8 cellular contexts compared by ENCODE assay signal in genomic region chr17:68033636-68034451, GRCh38. TPM values are rescaled to one million over a fixed set of nuclear protein-coding genes. Genes with fewer than 3 reads are reported as not detected.
DNase-seq lines count a peak whose midpoint lies in the region; TF ChIP-seq lines count a peak whose summit lies in the region.
"Had no signal": no experiment of that assay in that cellular context is flagged by ENCODE, and none has a peak within 500 bp of the region (broad histone marks: within the 10 kb centered on the region; RNA-seq: fewer than 3 reads in every experiment).

No MANE protein-coding gene starts in this region.

- H3K9me2 ChIP-seq in OCI-LY7 (ENCODE audit: insufficient read depth, low read length): no peaks in the 10 kb centered on the region

- no peak overlapping the region for H3K4me3 ChIP-seq in HFF-Myc (replicated peaks; ENCODE audit: low read depth, low read length)
- H3K4me3 ChIP-seq in OCI-LY7 (ENCODE audit: low read depth, low read length, poor library complexity, severe bottlenecking): no peak overlapping the region
- no peak overlapping the region for H3K4me3 ChIP-seq in fibroblast of mammary gland (ENCODE audit: control insufficient read depth, low read depth, low read length)
- H3K4me3 ChIP-seq in transverse colon: no peak overlapping the region
- H3K4me3 ChIP-seq: SJSA1 had no signal

- H3K79me2 ChIP-seq in OCI-LY7 (ENCODE audit: insufficient read depth, low read depth, low read length): peaks cover 38% of the 10 kb centered on the region

- BruUV-seq in OCI-LY7 (replicated peaks; lab: Mats Ljungman, UMichigan): no TSS peak

- CTCF ChIA-PET in OCI-LY7 (lab: Charles Lee; ENCODE audit: unreplicated experiment): no interaction called here

- intact Hi-C loops in OCI-LY7 (cut with micrococcal nuclease; ENCODE audit: unreplicated experiment): no loop called here
- intact Hi-C loops in transverse colon (cut with DNase I; ENCODE audit: low total_unique reads): no loop called here

- peaks cover 22% of the 10 kb centered on the region for H3K4me1 ChIP-seq in OCI-LY7 (ENCODE audit: insufficient read depth, low read length, poor library complexity, severe bottlenecking)
- peaks cover 3 to 17% (median 9%) of the 10 kb centered on the region in 4 donors for H3K4me1 ChIP-seq in transverse colon

- whole genome bisulfite sequencing in transverse colon (ENCODE audit: low coverage in 1 of 2), 2 donors: 67 to 78% methylated on average over 2 to 7 of the region's 7 CpGs

- TF ChIP-seq EP300 in transverse colon (IDR thresholded peaks at IDR 0.05; ENCODE audit: low read depth): no peak

- in situ Hi-C loops in transverse colon (cut with MboI; ENCODE audit: low pct_ligation_motif_present in 1 of 4, low pct_unique_long_range_greater_than_20kb in 1 of 4, low sequenced_read_pairs in 3 of 4): no loop called here

- H4K20me1 ChIP-seq in OCI-LY7 (ENCODE audit: insufficient read depth, low read length): peaks cover 26% of the 10 kb centered on the region

- H3K27me3 ChIP-seq in transverse colon: no peaks in the 10 kb centered on the region
- H3K27me3 ChIP-seq: SJSA1 had no signal

- POLR2A ChIA-PET in OCI-LY7 (lab: Charles Lee): interaction anchor here (0.6 to 0.7 kb wide), 2 partner anchors 72 to 224 kb away, joined by 3 to 8 read pairs; no protein-coding TSS in a partner anchor

- no peaks in the 10 kb centered on the region for H3K9me3 ChIP-seq in OCI-LY7 (ENCODE audit: low read length)
- no peaks in the 10 kb centered on the region for H3K9me3 ChIP-seq in transverse colon
- H3K9me3 ChIP-seq: SJSA1 had no signal

- TF ChIP-seq CTCF in HFF-Myc (IDR thresholded peaks at IDR 0.05; ENCODE audit: low read depth, low read length, missing control alignments) (no peak), OCI-LY7 (conservative IDR thresholded peaks at IDR 0.05; ENCODE audit: low read length) (no peak), fibroblast of mammary gland (conservative IDR thresholded peaks at IDR 0.05; ENCODE audit: control insufficient read depth, insufficient read depth, low read depth, low read length) (no peak), transverse colon (IDR thresholded peaks at IDR 0.05) (no peak)

- no peak overlapping the region for H3K27ac ChIP-seq in OCI-LY7 (ENCODE audit: low read depth, low read length, poor library complexity, severe bottlenecking)
- no peak overlapping the region for H3K27ac ChIP-seq in transverse colon
- H3K27ac ChIP-seq: SJSA1 had no signal

- TF ChIP-seq POLR2A in transverse colon (IDR thresholded peaks at IDR 0.05): no peak

- peak overlapping the region; percentile 65 for H2AFZ ChIP-seq in OCI-LY7 (ENCODE audit: low read length)

- DNase-seq in HFF-Myc (ENCODE audit: extremely low read depth, low read depth): peak; percentile 65
- peak; percentile 37 for DNase-seq in OCI-LY7 (ENCODE audit: low spot score)
- peak; percentile 44 for DNase-seq in fibroblast of mammary gland (ENCODE audit: low read depth)
- DNase-seq in pulmonary artery endothelial cell (ENCODE audit: low read depth, low spot score): peak; percentile 22
- DNase-seq in transverse colon: no peak
- DNase-seq in effector CD4-positive, alpha-beta T cell: no peak
- DNase-seq in 8988T: no peak

- H3K4me2 ChIP-seq in OCI-LY7 (ENCODE audit: low read length): peak overlapping the region; percentile 58; the same call in 1 of the 2 replicates

- H3K36me3 ChIP-seq in OCI-LY7 (ENCODE audit: insufficient read depth, low read length) (peaks cover 32% of the 10 kb centered on the region), transverse colon (peaks cover 0 to 5% (median 0%) of the 10 kb centered on the region in 4 donors)

RNA-seq across cellular contexts. Expression of gene KPNA2, which starts 1.7 kb away (rescaled TPM):
- total RNA-seq in OCI-LY7 (2014; rRNA removed; shearing (Covaris generic)): 253 and 397 TPM in 2 replicates
- 394 and 416 TPM in 2 replicates for total RNA-seq in OCI-LY7 (2022)
- 130 and 244 TPM in 2 replicates for total RNA-seq in pulmonary artery endothelial cell
- total RNA-seq in transverse colon: 10 to 100 TPM in 3 of 4 donors, 1 to 10 TPM in 1; 3.4 to 21.5 (median 11.0) TPM

RNA-seq across cellular contexts. Expression of gene C17orf58, which starts 37.6 kb away (rescaled TPM):
- 17.8 and 19.4 TPM in 2 replicates for total RNA-seq in OCI-LY7 (2014; rRNA removed; shearing (Covaris generic))
- 24.0 and 27.7 TPM in 2 replicates for total RNA-seq in OCI-LY7 (2022)
- total RNA-seq in pulmonary artery endothelial cell: 14.5 and 15.2 TPM in 2 replicates
- total RNA-seq in transverse colon: 10 to 100 TPM in 2 of 4 donors, 1 to 10 TPM in 1, under 1 TPM in 1; 0.80 to 19.5 (median 8.1) TPM

Comparison
In these comparisons a context has a peak if more than half of its experiments do, and no peak if none do; other contexts are left out.
1. DNase-seq: peak in HFF-Myc (single experiment), OCI-LY7 (single experiment), fibroblast of mammary gland (single experiment) and pulmonary artery endothelial cell (single experiment); none in transverse colon (single experiment), effector CD4-positive, alpha-beta T cell (single experiment) and 8988T (single experiment).